In genomic region chr18:31658670-31659573, GRCh38 we compare ENCODE assay signal across 9 cellular contexts. TPM values are rescaled to one million over a fixed set of nuclear protein-coding genes. Genes with fewer than 3 reads are reported as not detected.
DNase-seq lines count a peak whose midpoint lies in the region; ATAC-seq and TF ChIP-seq lines count a peak whose summit lies in the region.
"Had no signal": no experiment of that assay in that cellular context is flagged by ENCODE, and none has a peak within 500 bp of the region (broad histone marks: within the 10 kb centered on the region; RNA-seq: fewer than 3 reads in every experiment).

No MANE protein-coding gene starts in this region.

- CTCF ChIA-PET in PC-3 (lab: Charles Lee): no interaction called here
- CTCF ChIA-PET in naive thymus-derived CD4-positive, alpha-beta T cell (lab: Charles Lee): no interaction called here

- peak overlapping the region; percentile 5 for H3K4me3 Mint-ChIP-seq in activated T-cell treated with anti-CD3 and anti-CD28 coated beads, Interleukin-2, amount 50 U/mL, for 24 hours
- peak overlapping the region in 3 of 10 donors; percentile 12 to 65 (median 19) for H3K4me3 Mint-ChIP-seq in naive thymus-derived CD4-positive, alpha-beta T cell

- TF ChIP-seq CTCF in PC-3 (conservative IDR thresholded peaks at IDR 0.05; ENCODE audit: low read depth, low read length): no peak

- H3K36me3 ChIP-seq in PC-3 (ENCODE audit: low read depth, low read length): no peaks in the 10 kb centered on the region
- no peaks in the 10 kb centered on the region for H3K36me3 ChIP-seq in naive thymus-derived CD4-positive, alpha-beta T cell (ENCODE audit: control insufficient read depth in 2 of 3, insufficient read depth in 3 of 3, low read length in 3 of 3)

- H3F3A ChIP-seq in PC-3 (ENCODE audit: low read length, unreplicated experiment): no peaks in the 10 kb centered on the region

- no peak overlapping the region for H3K4me2 ChIP-seq in PC-3 (ENCODE audit: low read length)

- no peak for DNase-seq in activated T-cell treated with anti-CD3 and anti-CD28 coated beads, Interleukin-2, amount 50 U/mL, for 24 hours
- no peak for DNase-seq in activated T-cell treated with anti-CD3 and anti-CD28 coated beads, Interleukin-2, amount 50 U/mL, for 1 hour
- DNase-seq in PC-3 (peak; percentile 23), erythroblast (lab: John Stamatoyannopoulos, UW) (no peak), occipital lobe (lab: John Stamatoyannopoulos, UW) (no peak)
- peak in 2 of 9 donors; percentile 1 to 4 for DNase-seq in naive thymus-derived CD4-positive, alpha-beta T cell
- no peak for DNase-seq in stimulated activated naive CD4-positive, alpha-beta T cell (lab: John Stamatoyannopoulos, UW)

- H4K20me1 ChIP-seq in PC-3 (ENCODE audit: low read length): no peaks in the 10 kb centered on the region

- no peaks in the 10 kb centered on the region for H3K9me3 Mint-ChIP-seq in activated T-cell treated with anti-CD3 and anti-CD28 coated beads, Interleukin-2, amount 50 U/mL, for 24 hours
- no peaks in the 10 kb centered on the region for H3K9me3 Mint-ChIP-seq in naive thymus-derived CD4-positive, alpha-beta T cell

- H3K4me1 Mint-ChIP-seq in activated T-cell treated with anti-CD3 and anti-CD28 coated beads, Interleukin-2, amount 50 U/mL, for 24 hours (ENCODE audit: low read depth): peaks cover 22% of the 10 kb centered on the region
- peaks cover 0 to 14% (median 4%) of the 10 kb centered on the region in 7 donors for H3K4me1 Mint-ChIP-seq in naive thymus-derived CD4-positive, alpha-beta T cell

- H3K27ac ChIP-seq in PC-3 (ENCODE audit: low read length): no peak overlapping the region
- H3K27ac ChIP-seq in naive thymus-derived CD4-positive, alpha-beta T cell (ENCODE audit: low read depth, low read length): no peak overlapping the region
- H3K27ac ChIP-seq: C4-2B had no signal

- POLR2A ChIA-PET in PC-3 (lab: Charles Lee; ENCODE audit: unreplicated experiment): interaction anchor here (0.7 kb wide), 1 partner anchor 560 kb away, joined by 3 read pairs; no protein-coding TSS in a partner anchor
- POLR2A ChIA-PET in naive thymus-derived CD4-positive, alpha-beta T cell (lab: Charles Lee): no interaction called here

- TF ChIP-seq POLR2A in erythroblast (IDR thresholded peaks at IDR 0.05; ENCODE audit: low read length): no peak

- H3K9ac ChIP-seq in PC-3 (ENCODE audit: low read length): no peak overlapping the region

- H3K4me3 ChIP-seq in PC-3 (ENCODE audit: low read length): no peak overlapping the region
- no peak overlapping the region for H3K4me3 ChIP-seq in naive thymus-derived CD4-positive, alpha-beta T cell (ENCODE audit: low read length)

- no peaks in the 10 kb centered on the region for H3K9me2 ChIP-seq in PC-3 (replicated peaks; ENCODE audit: low read length)

- peak overlapping the region; percentile 84 for H3K27ac Mint-ChIP-seq in activated T-cell treated with anti-CD3 and anti-CD28 coated beads, Interleukin-2, amount 50 U/mL, for 24 hours
- H3K27ac Mint-ChIP-seq in naive thymus-derived CD4-positive, alpha-beta T cell: peak overlapping the region in 2 of 9 donors; percentile 32 to 76

- no TSS peak for BruUV-seq in PC-3 (replicated peaks; lab: Mats Ljungman, UMichigan)

- H3K9me3 ChIP-seq in PC-3 (ENCODE audit: low read length): no peaks in the 10 kb centered on the region
- no peaks in the 10 kb centered on the region for H3K9me3 ChIP-seq in naive thymus-derived CD4-positive, alpha-beta T cell (ENCODE audit: control insufficient read depth in 2 of 3, low read length in 3 of 3)

- H3K27me3 ChIP-seq in PC-3 (ENCODE audit: low read length): no peaks in the 10 kb centered on the region
- peaks cover 0 to 3% of the 10 kb centered on the region in 2 donors for H3K27me3 ChIP-seq in naive thymus-derived CD4-positive, alpha-beta T cell (ENCODE audit: control insufficient read depth in 2 of 2, insufficient read depth in 2 of 2, low read length in 2 of 2)

- peak; percentile 74 for ATAC-seq in HG02885 (IDR thresholded peaks at IDR 0.05; ENCODE audit: poor library complexity, unreplicated experiment)
- ATAC-seq in PC-3: peak; percentile 16; the same call in 1 of the 2 replicates
- ATAC-seq in naive thymus-derived CD4-positive, alpha-beta T cell: peak; percentile 67

- H2AFZ ChIP-seq in PC-3 (ENCODE audit: low read length): no peak overlapping the region

- H3K36me3 Mint-ChIP-seq in activated T-cell treated with anti-CD3 and anti-CD28 coated beads, Interleukin-2, amount 50 U/mL, for 24 hours (ENCODE audit: low read depth): no peaks in the 10 kb centered on the region
- H3K36me3 Mint-ChIP-seq in naive thymus-derived CD4-positive, alpha-beta T cell: peaks cover 0 to 1% (median 0%) of the 10 kb centered on the region in 5 donors

- no peaks in the 10 kb centered on the region for H3K79me2 ChIP-seq in PC-3 (ENCODE audit: low read length)

- H3K4me1 ChIP-seq in PC-3 (ENCODE audit: insufficient read depth, low read length): peaks cover 5% of the 10 kb centered on the region; the same call in 1 of the 2 replicates
- no peaks in the 10 kb centered on the region for H3K4me1 ChIP-seq in naive thymus-derived CD4-positive, alpha-beta T cell (ENCODE audit: control insufficient read depth in 2 of 2, insufficient read depth in 2 of 2, low read length in 2 of 2)

- peaks cover 11% of the 10 kb centered on the region for H3K27me3 Mint-ChIP-seq in activated T-cell treated with anti-CD3 and anti-CD28 coated beads, Interleukin-2, amount 50 U/mL, for 24 hours
- peaks cover under 1 to 10% (median 7%) of the 10 kb centered on the region in 5 donors for H3K27me3 Mint-ChIP-seq in naive thymus-derived CD4-positive, alpha-beta T cell

- intact Hi-C loops in PC-3 (cut with micrococcal nuclease): no loop called here
- intact Hi-C loops in naive thymus-derived CD4-positive, alpha-beta T cell (cut with micrococcal nuclease): loop anchor here in 1 of 2 donors (1.0 kb wide), 2 partner anchors 25 to 103 kb away; partner anchors contain the start of gene B4GALT6

RNA-seq across cellular contexts. Expression of gene B4GALT6, which starts 25.5 kb away (rescaled TPM):
- total RNA-seq in PC-3 (2014; rRNA removed) (1.4 and 2.4 TPM in 2 replicates), occipital lobe (8.1 TPM)
- 1 to 10 TPM in 4 of 5 experiments, under 1 TPM in 1; 0.67 to 2.7 (median 1.4) TPM for total RNA-seq in naive thymus-derived CD4-positive, alpha-beta T cell
- polyA plus RNA-seq in naive thymus-derived CD4-positive, alpha-beta T cell: under 1 TPM; 0.11 to 0.24 TPM

Comparison
In these comparisons a context has a peak if more than half of its experiments do, and no peak if none do; other contexts are left out.
1. ATAC-seq: peak in every context shown above with its lines; median percentile 74 in HG02885; 67 in naive thymus-derived CD4-positive, alpha-beta T cell; 16 in PC-3.